ENCODE assay signal across 2 cellular contexts in the genomic region with DNA sequence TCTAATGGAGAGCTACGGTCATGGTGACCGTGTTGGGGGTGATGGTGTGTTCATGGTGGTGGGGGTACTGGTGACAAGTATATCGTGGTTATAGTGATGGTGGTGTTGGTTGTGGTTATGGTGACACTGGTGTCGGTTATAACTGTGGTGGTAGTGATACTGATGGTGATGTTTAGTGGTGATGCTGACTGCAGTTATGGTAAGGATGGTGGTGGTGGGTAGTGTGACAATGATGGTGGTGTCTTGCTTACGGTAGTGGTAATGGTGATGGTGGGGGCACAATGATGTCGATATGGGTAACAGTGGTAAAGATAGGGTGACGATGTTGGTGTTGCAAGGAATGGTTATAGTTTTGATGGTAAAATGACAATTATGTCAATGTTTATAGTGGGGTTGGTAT.
TF ChIP-seq lines count a peak whose summit lies in the region.

No MANE protein-coding gene starts in this region.

TF ChIP-seq in GM12891, 5 proteins besides CTCF, POLR2A, EP300 and RAD21:
- TF ChIP-seq POLR2AphosphoS5 (IDR thresholded peaks at IDR 0.05; ENCODE audit: low read depth, low read length) (no peak), TAF1 (IDR thresholded peaks at IDR 0.05; ENCODE audit: low read depth, low read length) (no peak), SPI1 (IDR thresholded peaks at IDR 0.05; ENCODE audit: low read depth, low read length) (no peak), PAX5 (IDR thresholded peaks at IDR 0.05; ENCODE audit: insufficient read depth, low read length, severe bottlenecking) (no peak), POU2F2 (IDR thresholded peaks at IDR 0.05; ENCODE audit: low read depth, low read length) (no peak)

TF ChIP-seq in IMR-90, 13 proteins besides CTCF, POLR2A, EP300 and RAD21:
- TF ChIP-seq, protein P1, sequence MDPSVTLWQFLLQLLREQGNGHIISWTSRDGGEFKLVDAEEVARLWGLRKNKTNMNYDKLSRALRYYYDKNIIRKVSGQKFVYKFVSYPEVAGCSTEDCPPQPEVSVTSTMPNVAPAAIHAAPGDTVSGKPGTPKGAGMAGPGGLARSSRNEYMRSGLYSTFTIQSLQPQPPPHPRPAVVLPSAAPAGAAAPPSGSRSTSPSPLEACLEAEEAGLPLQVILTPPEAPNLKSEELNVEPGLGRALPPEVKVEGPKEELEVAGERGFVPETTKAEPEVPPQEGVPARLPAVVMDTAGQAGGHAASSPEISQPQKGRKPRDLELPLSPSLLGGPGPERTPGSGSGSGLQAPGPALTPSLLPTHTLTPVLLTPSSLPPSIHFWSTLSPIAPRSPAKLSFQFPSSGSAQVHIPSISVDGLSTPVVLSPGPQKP (IDR thresholded peaks at IDR 0.05; ENCODE audit: borderline replicate concordance, low read depth, low read length) = no peak
- TF ChIP-seq NFE2L2 (IDR thresholded peaks at IDR 0.05; ENCODE audit: low read depth, low read length) = no peak
- TF ChIP-seq SMC3 (IDR thresholded peaks at IDR 0.05; ENCODE audit: low read depth, low read length) = no peak
- TF ChIP-seq RFX5 (IDR thresholded peaks at IDR 0.05; ENCODE audit: low read depth, low read length) = no peak
- no peak for TF ChIP-seq BHLHE40 (IDR thresholded peaks at IDR 0.05; ENCODE audit: low read depth, low read length)
- no peak for TF ChIP-seq MAZ (IDR thresholded peaks at IDR 0.05; ENCODE audit: borderline replicate concordance, low read depth, low read length)
- TF ChIP-seq MXI1 (IDR thresholded peaks at IDR 0.05; ENCODE audit: borderline replicate concordance, low read depth, low read length) = no peak
- TF ChIP-seq FOS (IDR thresholded peaks at IDR 0.05; ENCODE audit: low read depth, low read length) = no peak
- no peak for TF ChIP-seq MAFK (IDR thresholded peaks at IDR 0.05; ENCODE audit: low read depth, low read length)
- no peak for TF ChIP-seq CHD1 (IDR thresholded peaks at IDR 0.05; ENCODE audit: low read depth, low read length)
- TF ChIP-seq CEBPB (IDR thresholded peaks at IDR 0.05; ENCODE audit: low read depth, low read length) = no peak
- no peak for TF ChIP-seq RCOR1 (IDR thresholded peaks at IDR 0.05; ENCODE audit: insufficient replicate concordance, low read length)
- TF ChIP-seq, protein P2, sequence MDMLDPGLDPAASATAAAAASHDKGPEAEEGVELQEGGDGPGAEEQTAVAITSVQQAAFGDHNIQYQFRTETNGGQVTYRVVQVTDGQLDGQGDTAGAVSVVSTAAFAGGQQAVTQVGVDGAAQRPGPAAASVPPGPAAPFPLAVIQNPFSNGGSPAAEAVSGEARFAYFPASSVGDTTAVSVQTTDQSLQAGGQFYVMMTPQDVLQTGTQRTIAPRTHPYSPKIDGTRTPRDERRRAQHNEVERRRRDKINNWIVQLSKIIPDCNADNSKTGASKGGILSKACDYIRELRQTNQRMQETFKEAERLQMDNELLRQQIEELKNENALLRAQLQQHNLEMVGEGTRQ (IDR thresholded peaks at IDR 0.05; ENCODE audit: low read depth, low read length) = no peak
